Comparison of ENCODE assay signal across 29 cellular contexts in the genomic region with DNA sequence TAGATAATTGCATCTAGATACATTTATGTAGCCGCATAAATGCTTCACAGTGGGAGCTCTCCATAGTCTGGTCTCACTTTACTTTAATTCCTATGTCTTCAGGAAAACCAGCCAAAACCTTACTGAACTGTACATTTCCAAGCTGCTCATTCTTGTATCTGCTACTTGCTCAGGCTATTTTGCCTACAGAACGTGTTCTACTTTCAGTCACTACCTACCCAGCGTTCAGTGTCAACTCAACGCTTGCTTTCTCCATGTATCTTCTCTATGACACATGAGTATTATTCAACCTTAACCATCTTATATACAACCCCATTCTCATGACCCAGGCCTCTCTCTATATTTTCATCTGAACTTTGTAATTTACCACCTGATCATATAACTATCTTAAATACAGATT.
A peak's percentile ranks its signal among the peaks of the same experiment; 100 is the strongest.
DNase-seq lines count a peak whose midpoint lies in the region; ATAC-seq and TF ChIP-seq lines count a peak whose summit lies in the region.
"Had no signal": no experiment of that assay in that cellular context is flagged by ENCODE, and none has a peak within 500 bp of the region (broad histone marks: within the 10 kb centered on the region; RNA-seq: fewer than 3 reads in every experiment).

No MANE protein-coding gene starts in this region.

- no peaks in the 10 kb centered on the region for H3K9me3 Mint-ChIP-seq in memory B cell
- H3K9me3 Mint-ChIP-seq: activated CD4-positive, alpha-beta T cell treated with anti-CD3 and anti-CD28 coated beads, Interleukin-2, amount 10 ng/mL, durations not matched to agents 7 days and 5 days; activated T-helper 1 cell treated with anti-CD3 and anti-CD28 coated beads, Interleukin-12 subunit alpha, Interleukin-12 subunit beta, Interleukin-2, Interleukin-4 antibody, amounts not matched to agents 30 ng/mL and 10 ng/mL and 1 ng/mL, durations not matched to agents 14 hours and 24 hours and 36 hours; stimulated activated memory B cell treated with anti-CD40 and anti-IgM and Interleukin-4, amounts not matched to agents 10 μg/mL and 1 μg/mL and 100 μg/mL, for 72 hours had no signal

- no peak overlapping the region for H3K4me3 Mint-ChIP-seq in memory B cell
- H3K4me3 Mint-ChIP-seq: activated CD4-positive, alpha-beta T cell treated with anti-CD3 and anti-CD28 coated beads, Interleukin-2, amount 10 ng/mL, durations not matched to agents 7 days and 5 days; activated T-helper 1 cell treated with anti-CD3 and anti-CD28 coated beads, Interleukin-12 subunit alpha, Interleukin-12 subunit beta, Interleukin-2, Interleukin-4 antibody, amounts not matched to agents 30 ng/mL and 10 ng/mL and 1 ng/mL, durations not matched to agents 14 hours and 24 hours and 36 hours; stimulated activated memory B cell treated with anti-CD40 and anti-IgM and Interleukin-4, amounts not matched to agents 10 μg/mL and 1 μg/mL and 100 μg/mL, for 72 hours had no signal

- H3K9ac ChIP-seq in adipocyte (ENCODE audit: low read length) = peak overlapping the region; percentile 61
- H3K9ac ChIP-seq: BLaER1 had no signal

- H3K27ac ChIP-seq in left ventricle myocardium inferior (replicated peaks) = peak overlapping the region; percentile 4
- no peak overlapping the region for H3K27ac ChIP-seq in thoracic aorta
- H3K27ac ChIP-seq: BLaER1, ovary, right atrium auricular region, vagina, VCaP had no signal

- H3K36me3 ChIP-seq in left ventricle myocardium inferior (no peaks in the 10 kb centered on the region), adipocyte (ENCODE audit: control insufficient read depth, insufficient read depth, low read length, severe bottlenecking) (no peaks in the 10 kb centered on the region), thoracic aorta (no peaks in the 10 kb centered on the region)
- H3K36me3 ChIP-seq: HAP-1, ovary, right atrium auricular region, vagina had no signal

- intact Hi-C loops in left ventricle myocardium inferior (cut with micrococcal nuclease) = no loop called here
- intact Hi-C loops in left cardiac atrium (cut with DNase I) = no loop called here

- peaks cover 35% of the 10 kb centered on the region for H3K4me1 Mint-ChIP-seq in memory B cell

- DNase-seq in left ventricle myocardium inferior (no peak), left cardiac atrium (no peak), adipocyte (ENCODE audit: low read depth) (no peak), memory B cell (ENCODE audit: low spot score in 2 of 2) (no peak), thoracic aorta (ENCODE audit: low spot score) (no peak), RPMI8226 (no peak)
- DNase-seq: activated CD4-positive, alpha-beta T cell treated with anti-CD3 and anti-CD28 coated beads, Interleukin-2, amount 10 ng/mL, durations not matched to agents 7 days and 5 days; activated naive CD4-positive, alpha-beta T cell treated with anti-CD3 and anti-CD28 coated beads, Interleukin-2, amount 50 U/mL, for 16 hours; Calu3; effector CD4-positive, alpha-beta T cell; NCI-H1105 treated with DMSO at 0.1 percent for 48 hours; NCI-H2029 treated with DMSO at 0.1 percent for 48 hours; NCI-H345; NCI-H774; OCI-M1; ovary; stimulated activated CD4-positive, alpha-beta T cell treated with anti-CD3 and anti-CD28 coated beads, Interleukin-4, amount 100 ng/mL, for 1 hour; testis had no signal

- no peaks in the 10 kb centered on the region for H3K27me3 Mint-ChIP-seq in memory B cell
- H3K27me3 Mint-ChIP-seq: activated CD4-positive, alpha-beta T cell treated with anti-CD3 and anti-CD28 coated beads, Interleukin-2, amount 10 ng/mL, durations not matched to agents 7 days and 5 days; stimulated activated memory B cell treated with anti-CD40 and anti-IgM and Interleukin-4, amounts not matched to agents 10 μg/mL and 1 μg/mL and 100 μg/mL, for 72 hours had no signal

- H3K27ac Mint-ChIP-seq in memory B cell = peak overlapping the region; percentile 48
- H3K27ac Mint-ChIP-seq: activated CD4-positive, alpha-beta T cell treated with anti-CD3 and anti-CD28 coated beads, Interleukin-2, amount 10 ng/mL, durations not matched to agents 7 days and 5 days; activated T-helper 1 cell treated with anti-CD3 and anti-CD28 coated beads, Interleukin-12 subunit alpha, Interleukin-12 subunit beta, Interleukin-2, Interleukin-4 antibody, amounts not matched to agents 30 ng/mL and 10 ng/mL and 1 ng/mL, durations not matched to agents 14 hours and 24 hours and 36 hours; stimulated activated memory B cell treated with anti-CD40 and anti-IgM and Interleukin-4, amounts not matched to agents 10 μg/mL and 1 μg/mL and 100 μg/mL, for 72 hours had no signal

- H3K4me3 ChIP-seq in left ventricle myocardium inferior = peak overlapping the region; percentile 43
- H3K4me3 ChIP-seq in adipocyte (ENCODE audit: low read length) = peak overlapping the region; percentile 76
- H3K4me3 ChIP-seq in thoracic aorta = peak overlapping the region; percentile 57
- H3K4me3 ChIP-seq: BLaER1, GM12878, HAP-1, lung, ovary, right atrium auricular region, testis, vagina had no signal

- peaks cover 7% of the 10 kb centered on the region for H3K36me3 Mint-ChIP-seq in memory B cell

- H3K9me3 ChIP-seq in left ventricle myocardium inferior (replicated peaks) = no peaks in the 10 kb centered on the region
- no peaks in the 10 kb centered on the region for H3K9me3 ChIP-seq in adipocyte (ENCODE audit: control insufficient read depth, low read length)
- no peaks in the 10 kb centered on the region for H3K9me3 ChIP-seq in thoracic aorta
- H3K9me3 ChIP-seq: BLaER1, HAP-1, ovary, right atrium auricular region, testis, vagina had no signal

- TF ChIP-seq CTCF in left ventricle myocardium inferior (IDR thresholded peaks at IDR 0.05; ENCODE audit: borderline replicate concordance) (no peak), thoracic aorta (IDR thresholded peaks at IDR 0.05) (no peak)

- H3K27me3 ChIP-seq in left ventricle myocardium inferior (ENCODE audit: low read depth) (no peaks in the 10 kb centered on the region), adipocyte (replicated peaks; ENCODE audit: control insufficient read depth, insufficient read depth, low read length) (no peaks in the 10 kb centered on the region), thoracic aorta (replicated peaks; ENCODE audit: insufficient read depth) (no peaks in the 10 kb centered on the region)
- H3K27me3 ChIP-seq: BLaER1, ovary, right atrium auricular region, testis, vagina had no signal

- peaks cover 42% of the 10 kb centered on the region for H3K4me1 ChIP-seq in left ventricle myocardium inferior
- H3K4me1 ChIP-seq in adipocyte (ENCODE audit: control insufficient read depth, insufficient read depth, low read length) = peaks cover 10% of the 10 kb centered on the region
- H3K4me1 ChIP-seq in thoracic aorta (ENCODE audit: control insufficient read depth in 1 of 2, low read depth in 2 of 2) = peaks cover 0 to 19% of the 10 kb centered on the region in 2 donors
- H3K4me1 ChIP-seq: HAP-1, vagina had no signal

- no peak for ATAC-seq in left cardiac atrium
- ATAC-seq in memory B cell (ENCODE audit: low read depth) = no peak
- ATAC-seq in thoracic aorta (ENCODE audit: insufficient number of reproducible peaks, low FRiP score, low read depth) = no peak
- ATAC-seq in GM21447 (IDR thresholded peaks at IDR 0.05; ENCODE audit: unreplicated experiment) = no peak
- no peak for ATAC-seq in HG03520 (IDR thresholded peaks at IDR 0.05; ENCODE audit: unreplicated experiment)
- ATAC-seq: GM12878; stimulated activated memory B cell treated with anti-CD40 and anti-IgM and Interleukin-4, amounts not matched to agents 10 μg/mL and 1 μg/mL and 100 μg/mL, for 72 hours had no signal
